In the genomic region with DNA sequence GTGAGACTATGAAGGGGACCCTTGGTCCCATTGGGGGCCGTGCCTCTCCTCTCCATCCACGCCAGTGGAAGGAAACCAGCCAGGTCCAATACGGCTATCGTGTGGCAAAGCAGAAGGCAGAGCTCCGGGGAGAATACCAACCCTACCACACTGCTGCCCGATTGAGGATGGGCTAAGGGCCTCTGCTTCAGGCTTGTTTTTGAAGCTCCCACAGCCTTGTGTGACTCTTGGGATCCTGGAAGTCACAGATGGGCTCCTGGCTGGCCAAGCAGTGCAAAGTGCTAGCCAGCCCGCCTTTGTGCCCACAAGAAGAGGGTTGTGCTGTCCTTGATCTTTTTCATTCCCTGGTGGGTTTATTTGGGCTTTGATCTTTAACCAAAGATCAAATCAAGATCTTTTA, we compare ENCODE assay signal across 1 cellular context.
TF ChIP-seq lines count a peak whose summit lies in the region.

No MANE protein-coding gene starts in this region.

TF ChIP-seq in HepG2, 621 proteins besides CTCF, POLR2A, EP300 and RAD21 (continued from another document):
- TF ChIP-seq IKZF5 (CRISPR knock-in tag; IDR thresholded peaks at IDR 0.05) (no peak), ZNF484 (CRISPR knock-in tag; IDR thresholded peaks at IDR 0.05; ENCODE audit: borderline replicate concordance, low read depth) (0 out of 2 replicates have a peak, but pooled peaks have one; percentile 32), ZNF816 (CRISPR knock-in tag; IDR thresholded peaks at IDR 0.05; ENCODE audit: borderline replicate concordance) (no peak), HHEX (CRISPR knock-in tag; IDR thresholded peaks at IDR 0.05) (no peak), ZNF430 (CRISPR knock-in tag; IDR thresholded peaks at IDR 0.05) (0 out of 2 replicates have a peak, but pooled peaks have one; percentile 5), TBX2 (CRISPR knock-in tag; IDR thresholded peaks at IDR 0.05; ENCODE audit: borderline replicate concordance) (no peak), KLF11 (CRISPR knock-in tag; IDR thresholded peaks at IDR 0.05) (no peak), ZNF280B (CRISPR knock-in tag; IDR thresholded peaks at IDR 0.05; ENCODE audit: borderline replicate concordance) (0 out of 2 replicates have a peak, but pooled peaks have one; percentile 22)
- TF ChIP-seq, protein P1, sequence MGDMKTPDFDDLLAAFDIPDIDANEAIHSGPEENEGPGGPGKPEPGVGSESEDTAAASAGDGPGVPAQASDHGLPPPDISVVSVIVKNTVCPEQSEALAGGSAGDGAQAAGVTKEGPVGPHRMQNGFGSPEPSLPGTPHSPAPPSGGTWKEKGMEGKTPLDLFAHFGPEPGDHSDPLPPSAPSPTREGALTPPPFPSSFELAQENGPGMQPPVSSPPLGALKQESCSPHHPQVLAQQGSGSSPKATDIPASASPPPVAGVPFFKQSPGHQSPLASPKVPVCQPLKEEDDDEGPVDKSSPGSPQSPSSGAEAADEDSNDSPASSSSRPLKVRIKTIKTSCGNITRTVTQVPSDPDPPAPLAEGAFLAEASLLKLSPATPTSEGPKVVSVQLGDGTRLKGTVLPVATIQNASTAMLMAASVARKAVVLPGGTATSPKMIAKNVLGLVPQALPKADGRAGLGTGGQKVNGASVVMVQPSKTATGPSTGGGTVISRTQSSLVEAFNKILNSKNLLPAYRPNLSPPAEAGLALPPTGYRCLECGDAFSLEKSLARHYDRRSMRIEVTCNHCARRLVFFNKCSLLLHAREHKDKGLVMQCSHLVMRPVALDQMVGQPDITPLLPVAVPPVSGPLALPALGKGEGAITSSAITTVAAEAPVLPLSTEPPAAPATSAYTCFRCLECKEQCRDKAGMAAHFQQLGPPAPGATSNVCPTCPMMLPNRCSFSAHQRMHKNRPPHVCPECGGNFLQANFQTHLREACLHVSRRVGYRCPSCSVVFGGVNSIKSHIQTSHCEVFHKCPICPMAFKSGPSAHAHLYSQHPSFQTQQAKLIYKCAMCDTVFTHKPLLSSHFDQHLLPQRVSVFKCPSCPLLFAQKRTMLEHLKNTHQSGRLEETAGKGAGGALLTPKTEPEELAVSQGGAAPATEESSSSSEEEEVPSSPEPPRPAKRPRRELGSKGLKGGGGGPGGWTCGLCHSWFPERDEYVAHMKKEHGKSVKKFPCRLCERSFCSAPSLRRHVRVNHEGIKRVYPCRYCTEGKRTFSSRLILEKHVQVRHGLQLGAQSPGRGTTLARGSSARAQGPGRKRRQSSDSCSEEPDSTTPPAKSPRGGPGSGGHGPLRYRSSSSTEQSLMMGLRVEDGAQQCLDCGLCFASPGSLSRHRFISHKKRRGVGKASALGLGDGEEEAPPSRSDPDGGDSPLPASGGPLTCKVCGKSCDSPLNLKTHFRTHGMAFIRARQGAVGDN (CRISPR knock-in tag; IDR thresholded peaks at IDR 0.05), result peak; percentile 58
